1 cellular context compared by ENCODE assay signal in the genomic region with DNA sequence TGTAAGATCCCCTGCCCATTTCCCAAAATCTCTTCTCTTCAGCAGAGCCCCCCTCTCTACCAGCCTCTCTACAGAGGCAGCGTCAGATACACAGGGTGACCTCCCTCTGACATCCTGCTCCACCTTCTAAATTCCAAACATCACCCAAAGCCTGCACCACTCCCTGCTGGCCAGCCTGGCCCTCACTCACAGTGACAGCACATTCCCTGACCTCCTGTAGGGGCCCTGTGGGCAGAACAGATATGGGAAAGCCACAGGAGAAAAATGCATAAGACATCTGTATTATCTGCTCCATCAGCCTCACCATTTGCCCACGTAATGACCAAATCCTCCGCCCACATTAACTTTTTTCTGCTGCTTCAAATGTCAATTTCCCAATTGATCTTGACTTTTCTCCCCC.
TF ChIP-seq lines count a peak whose summit lies in the region.

No MANE protein-coding gene starts in this region.

TF ChIP-seq in K562, 482 proteins besides CTCF, POLR2A, EP300 and RAD21 (continued from another document):
- TF ChIP-seq, protein P1, sequence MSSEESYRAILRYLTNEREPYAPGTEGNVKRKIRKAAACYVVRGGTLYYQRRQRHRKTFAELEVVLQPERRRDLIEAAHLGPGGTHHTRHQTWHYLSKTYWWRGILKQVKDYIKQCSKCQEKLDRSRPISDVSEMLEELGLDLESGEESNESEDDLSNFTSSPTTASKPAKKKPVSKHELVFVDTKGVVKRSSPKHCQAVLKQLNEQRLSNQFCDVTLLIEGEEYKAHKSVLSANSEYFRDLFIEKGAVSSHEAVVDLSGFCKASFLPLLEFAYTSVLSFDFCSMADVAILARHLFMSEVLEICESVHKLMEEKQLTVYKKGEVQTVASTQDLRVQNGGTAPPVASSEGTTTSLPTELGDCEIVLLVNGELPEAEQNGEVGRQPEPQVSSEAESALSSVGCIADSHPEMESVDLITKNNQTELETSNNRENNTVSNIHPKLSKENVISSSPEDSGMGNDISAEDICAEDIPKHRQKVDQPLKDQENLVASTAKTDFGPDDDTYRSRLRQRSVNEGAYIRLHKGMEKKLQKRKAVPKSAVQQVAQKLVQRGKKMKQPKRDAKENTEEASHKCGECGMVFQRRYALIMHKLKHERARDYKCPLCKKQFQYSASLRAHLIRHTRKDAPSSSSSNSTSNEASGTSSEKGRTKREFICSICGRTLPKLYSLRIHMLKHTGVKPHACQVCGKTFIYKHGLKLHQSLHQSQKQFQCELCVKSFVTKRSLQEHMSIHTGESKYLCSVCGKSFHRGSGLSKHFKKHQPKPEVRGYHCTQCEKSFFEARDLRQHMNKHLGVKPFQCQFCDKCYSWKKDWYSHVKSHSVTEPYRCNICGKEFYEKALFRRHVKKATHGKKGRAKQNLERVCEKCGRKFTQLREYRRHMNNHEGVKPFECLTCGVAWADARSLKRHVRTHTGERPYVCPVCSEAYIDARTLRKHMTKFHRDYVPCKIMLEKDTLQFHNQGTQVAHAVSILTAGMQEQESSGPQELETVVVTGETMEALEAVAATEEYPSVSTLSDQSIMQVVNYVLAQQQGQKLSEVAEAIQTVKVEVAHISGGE (CRISPR knock-in tag; IDR thresholded peaks at IDR 0.05): no peak
- TF ChIP-seq ZNF431 (CRISPR knock-in tag; IDR thresholded peaks at IDR 0.05) (no peak), ZNF124 (CRISPR knock-in tag; IDR thresholded peaks at IDR 0.05) (no peak), TRIM24 (IDR thresholded peaks at IDR 0.05) (no peak), NFYB (IDR thresholded peaks at IDR 0.05; ENCODE audit: extremely low read depth, insufficient read length) (no peak), PPARD (CRISPR knock-in tag; IDR thresholded peaks at IDR 0.05) (no peak)
TF ChIP-seq in K562: peak in this region for 2.
